ENCODE assay signal across 13 cellular contexts in the genomic region with DNA sequence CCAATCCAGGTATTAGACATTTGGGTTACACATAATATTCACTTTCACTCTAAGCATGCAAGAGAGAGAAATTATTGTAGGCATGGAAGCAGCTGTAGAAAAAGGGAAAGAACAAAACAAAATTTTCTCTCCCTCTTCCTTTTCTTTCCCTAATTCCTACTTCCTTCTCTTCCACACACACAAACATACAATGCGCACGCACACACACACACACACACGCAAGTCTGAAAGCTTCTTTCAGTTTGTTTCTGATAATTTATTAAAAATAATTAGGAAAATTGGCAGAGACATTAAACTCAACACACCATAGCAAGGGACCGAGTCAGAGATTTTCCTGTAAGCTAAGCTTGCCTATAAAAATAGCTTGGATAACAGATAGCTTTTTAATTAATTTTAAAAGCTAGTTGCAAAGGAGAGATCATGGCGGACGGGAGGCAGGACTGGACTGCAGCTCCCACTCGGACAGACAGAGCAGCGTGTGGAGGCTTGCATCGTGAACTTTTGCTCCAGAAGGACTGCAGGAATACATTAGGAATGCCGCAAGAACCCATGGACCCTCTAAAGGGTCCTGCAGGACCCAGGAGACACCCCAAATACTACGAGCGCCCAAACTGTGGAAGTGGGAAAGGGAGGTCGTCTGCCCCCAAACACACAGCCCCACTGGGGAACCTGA.
DNase-seq lines count a peak whose midpoint lies in the region; ATAC-seq, FAIRE-seq and TF ChIP-seq lines count a peak whose summit lies in the region.
"Had no signal": no experiment of that assay in that cellular context is flagged by ENCODE, and none has a peak within 500 bp of the region (broad histone marks: within the 10 kb centered on the region; RNA-seq: fewer than 3 reads in every experiment).

No MANE protein-coding gene starts in this region.

- H3K36me3 ChIP-seq in HUES64 (ENCODE audit: insufficient read depth, low read length) = no peaks in the 10 kb centered on the region
- H3K36me3 ChIP-seq in kidney (ENCODE audit: control insufficient read depth in 1 of 2, insufficient read depth in 2 of 2, low read length in 2 of 2) = no peaks in the 10 kb centered on the region
- no peaks in the 10 kb centered on the region for H3K36me3 ChIP-seq in stomach

- H3K9ac ChIP-seq in HUES64 (ENCODE audit: low read depth, low read length) (0 out of 2 replicates have a peak overlapping the region, but pooled peaks have one; percentile 5), kidney (ENCODE audit: low read length in 2 of 2) (peak overlapping the region; percentile 39 to 69)

- FAIRE-seq in kidney (lab: Jason Lieb, UNC) = no peak
- FAIRE-seq: endothelial cell of umbilical vein, GM12891 had no signal

- H3K4me3 ChIP-seq in HUES64 (ENCODE audit: low read length) (no peak overlapping the region), kidney (ENCODE audit: low read length in 2 of 2) (peak overlapping the region; percentile 76 to 81), stomach (peak overlapping the region; percentile 44 to 47 (median 46)), lower leg skin (ENCODE audit: low read depth, poor library complexity, severe bottlenecking) (no peak overlapping the region)
- H3K4me3 ChIP-seq: lung had no signal

- intact Hi-C loops in kidney (cut with DNase I) = no loop called here
- intact Hi-C loops in stomach (cut with DNase I; ENCODE audit: low total_unique reads) = no loop called here
- intact Hi-C loops in lower leg skin (cut with DNase I; ENCODE audit: low total_unique reads) = no loop called here

- no peak for TF ChIP-seq EP300 in stomach (IDR thresholded peaks at IDR 0.05)

- DNase-seq in brain pericyte (ENCODE audit: low read depth, low spot score) (peak; percentile 36), kidney (no peak), stomach (no peak), lower leg skin (ENCODE audit: low spot score in 2 of 2) (no peak), activated gamma-delta T cell (lab: John Stamatoyannopoulos, UW) (no peak)
- no peak for DNase-seq in stimulated activated CD4-positive, alpha-beta T cell treated with anti-CD3 and anti-CD28 coated beads, Interleukin-4, amount 100 ng/mL, for 4 hours
- DNase-seq: activated gamma-delta T cell treated with Interleukin-2 at 50 U/mL for 16 hours; CD4-positive, alpha-beta T cell had no signal

- no peaks in the 10 kb centered on the region for H3K27me3 ChIP-seq in HUES64 (ENCODE audit: insufficient read depth, low read length)
- no peaks in the 10 kb centered on the region for H3K27me3 ChIP-seq in stomach

- WGBS in HUES64 = 92% methylated on average over 12 of the region's 13 CpGs
- 56 to 82% (median 73%) methylated on average over 13 of the region's 13 CpGs for WGBS in stomach, 5 donors
- 90 to 92% methylated on average over 13 of the region's 13 CpGs for WGBS in lower leg skin, 2 donors

- H3K9me3 ChIP-seq in HUES64 (ENCODE audit: insufficient read depth, low read depth, low read length) (0 out of 2 replicates have a peak, but pooled peaks cover 6% of the 10 kb centered on the region), kidney (ENCODE audit: control insufficient read depth in 1 of 2, low read length in 2 of 2) (no peaks in the 10 kb centered on the region), stomach (no peaks in the 10 kb centered on the region)

- H3K27ac ChIP-seq in HUES64 (ENCODE audit: low read depth, low read length) (peak overlapping the region; percentile 65; the same call in 1 of the 2 replicates), kidney (ENCODE audit: low read depth in 2 of 2, low read length in 2 of 2) (peak overlapping the region; percentile 71 to 76), stomach (peak overlapping the region; percentile 30 to 83 (median 77))

- TF ChIP-seq POLR2A in stomach (IDR thresholded peaks at IDR 0.05) (no peak), lower leg skin (IDR thresholded peaks at IDR 0.05) (no peak)

- TF ChIP-seq CTCF in kidney (IDR thresholded peaks at IDR 0.05; ENCODE audit: borderline replicate concordance, extremely low read depth, insufficient read depth) = no peak
- no peak for TF ChIP-seq CTCF in stomach (IDR thresholded peaks at IDR 0.05)
- no peak for TF ChIP-seq CTCF in lower leg skin (IDR thresholded peaks at IDR 0.05)

- no peak for ATAC-seq in HG03354 (IDR thresholded peaks at IDR 0.05; ENCODE audit: poor library complexity, severe bottlenecking, unreplicated experiment)

- H3K4me1 ChIP-seq in HUES64 (ENCODE audit: insufficient read depth, low read length) = peaks cover 65% of the 10 kb centered on the region
- peaks cover 4 to 5% of the 10 kb centered on the region in 2 donors for H3K4me1 ChIP-seq in kidney (ENCODE audit: control insufficient read depth in 1 of 2, insufficient read depth in 1 of 2, low read depth in 1 of 2, low read length in 2 of 2)
- peaks cover 0 to 20% (median 6%) of the 10 kb centered on the region in 4 donors for H3K4me1 ChIP-seq in stomach

Comparison
In these comparisons a context has a peak if more than half of its experiments do, and no peak if none do; other contexts are left out.
1. H3K4me3 ChIP-seq: peak in kidney (2 of 2) and stomach (4 of 4); none in HUES64 (single experiment) and lower leg skin (single experiment).
2. Peak in every context shown above with its lines, with median percentiles within 50 percentile points of each other: H3K27ac ChIP-seq.